In genomic region chr17:60355663-60356594, GRCh38 we compare ENCODE assay signal across 1 cellular context.
TF ChIP-seq lines count a peak whose summit lies in the region.

No MANE protein-coding gene starts in this region.

TF ChIP-seq in GM23338, 12 proteins besides CTCF, POLR2A, EP300 and RAD21 (continued from another document):
- no peak for TF ChIP-seq REST (IDR thresholded peaks at IDR 0.05; ENCODE audit: unreplicated experiment)
- TF ChIP-seq, protein P1, sequence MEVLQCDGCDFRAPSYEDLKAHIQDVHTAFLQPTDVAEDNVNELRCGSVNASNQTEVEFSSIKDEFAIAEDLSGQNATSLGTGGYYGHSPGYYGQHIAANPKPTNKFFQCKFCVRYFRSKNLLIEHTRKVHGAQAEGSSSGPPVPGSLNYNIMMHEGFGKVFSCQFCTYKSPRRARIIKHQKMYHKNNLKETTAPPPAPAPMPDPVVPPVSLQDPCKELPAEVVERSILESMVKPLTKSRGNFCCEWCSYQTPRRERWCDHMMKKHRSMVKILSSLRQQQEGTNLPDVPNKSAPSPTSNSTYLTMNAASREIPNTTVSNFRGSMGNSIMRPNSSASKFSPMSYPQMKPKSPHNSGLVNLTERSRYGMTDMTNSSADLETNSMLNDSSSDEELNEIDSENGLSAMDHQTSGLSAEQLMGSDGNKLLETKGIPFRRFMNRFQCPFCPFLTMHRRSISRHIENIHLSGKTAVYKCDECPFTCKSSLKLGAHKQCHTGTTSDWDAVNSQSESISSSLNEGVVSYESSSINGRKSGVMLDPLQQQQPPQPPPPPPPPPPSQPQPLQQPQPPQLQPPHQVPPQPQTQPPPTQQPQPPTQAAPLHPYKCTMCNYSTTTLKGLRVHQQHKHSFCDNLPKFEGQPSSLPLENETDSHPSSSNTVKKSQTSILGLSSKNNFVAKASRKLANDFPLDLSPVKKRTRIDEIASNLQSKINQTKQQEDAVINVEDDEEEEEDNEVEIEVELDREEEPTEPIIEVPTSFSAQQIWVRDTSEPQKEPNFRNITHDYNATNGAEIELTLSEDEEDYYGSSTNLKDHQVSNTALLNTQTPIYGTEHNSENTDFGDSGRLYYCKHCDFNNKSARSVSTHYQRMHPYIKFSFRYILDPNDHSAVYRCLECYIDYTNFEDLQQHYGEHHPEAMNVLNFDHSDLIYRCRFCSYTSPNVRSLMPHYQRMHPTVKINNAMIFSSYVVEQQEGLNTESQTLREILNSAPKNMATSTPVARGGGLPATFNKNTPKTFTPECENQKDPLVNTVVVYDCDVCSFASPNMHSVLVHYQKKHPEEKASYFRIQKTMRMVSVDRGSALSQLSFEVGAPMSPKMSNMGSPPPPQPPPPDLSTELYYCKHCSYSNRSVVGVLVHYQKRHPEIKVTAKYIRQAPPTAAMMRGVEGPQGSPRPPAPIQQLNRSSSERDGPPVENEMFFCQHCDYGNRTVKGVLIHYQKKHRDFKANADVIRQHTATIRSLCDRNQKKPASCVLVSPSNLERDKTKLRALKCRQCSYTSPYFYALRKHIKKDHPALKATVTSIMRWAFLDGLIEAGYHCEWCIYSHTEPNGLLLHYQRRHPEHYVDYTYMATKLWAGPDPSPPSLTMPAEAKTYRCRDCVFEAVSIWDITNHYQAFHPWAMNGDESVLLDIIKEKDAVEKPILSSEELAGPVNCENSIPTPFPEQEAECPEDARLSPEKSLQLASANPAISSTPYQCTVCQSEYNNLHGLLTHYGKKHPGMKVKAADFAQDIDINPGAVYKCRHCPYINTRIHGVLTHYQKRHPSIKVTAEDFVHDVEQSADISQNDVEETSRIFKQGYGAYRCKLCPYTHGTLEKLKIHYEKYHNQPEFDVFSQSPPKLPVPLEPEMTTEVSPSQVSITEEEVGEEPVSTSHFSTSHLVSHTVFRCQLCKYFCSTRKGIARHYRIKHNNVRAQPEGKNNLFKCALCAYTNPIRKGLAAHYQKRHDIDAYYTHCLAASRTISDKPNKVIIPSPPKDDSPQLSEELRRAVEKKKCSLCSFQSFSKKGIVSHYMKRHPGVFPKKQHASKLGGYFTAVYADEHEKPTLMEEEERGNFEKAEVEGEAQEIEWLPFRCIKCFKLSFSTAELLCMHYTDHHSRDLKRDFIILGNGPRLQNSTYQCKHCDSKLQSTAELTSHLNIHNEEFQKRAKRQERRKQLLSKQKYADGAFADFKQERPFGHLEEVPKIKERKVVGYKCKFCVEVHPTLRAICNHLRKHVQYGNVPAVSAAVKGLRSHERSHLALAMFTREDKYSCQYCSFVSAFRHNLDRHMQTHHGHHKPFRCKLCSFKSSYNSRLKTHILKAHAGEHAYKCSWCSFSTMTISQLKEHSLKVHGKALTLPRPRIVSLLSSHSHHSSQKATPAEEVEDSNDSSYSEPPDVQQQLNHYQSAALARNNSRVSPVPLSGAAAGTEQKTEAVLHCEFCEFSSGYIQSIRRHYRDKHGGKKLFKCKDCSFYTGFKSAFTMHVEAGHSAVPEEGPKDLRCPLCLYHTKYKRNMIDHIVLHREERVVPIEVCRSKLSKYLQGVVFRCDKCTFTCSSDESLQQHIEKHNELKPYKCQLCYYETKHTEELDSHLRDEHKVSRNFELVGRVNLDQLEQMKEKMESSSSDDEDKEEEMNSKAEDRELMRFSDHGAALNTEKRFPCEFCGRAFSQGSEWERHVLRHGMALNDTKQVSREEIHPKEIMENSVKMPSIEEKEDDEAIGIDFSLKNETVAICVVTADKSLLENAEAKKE (CRISPR knock-in tag; IDR thresholded peaks at IDR 0.05): no peak
TF ChIP-seq in GM23338: peak in this region for 0.
